Comparison of ENCODE assay signal across 15 cellular contexts in the genomic region with DNA sequence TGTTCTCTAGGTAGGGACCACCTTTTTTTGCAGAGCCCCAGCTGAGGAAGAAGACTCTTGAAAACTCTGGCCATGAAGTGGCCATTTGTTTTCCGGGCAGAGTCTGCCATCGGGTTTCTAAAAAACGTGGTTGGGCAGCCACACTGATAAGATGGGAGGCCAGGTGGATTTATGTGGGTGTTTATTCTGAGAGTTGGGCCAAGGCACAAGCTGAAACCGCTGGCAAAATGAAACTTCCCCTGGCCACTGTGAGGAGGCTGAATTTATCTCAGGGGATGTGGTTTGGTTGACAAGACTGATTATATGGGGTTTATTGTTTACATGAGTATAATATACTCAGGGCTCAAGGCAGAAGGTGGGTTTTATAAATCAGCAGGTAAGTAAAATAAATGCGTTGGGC.
DNase-seq lines count a peak whose midpoint lies in the region; ATAC-seq and TF ChIP-seq lines count a peak whose summit lies in the region.
"Had no signal": no experiment of that assay in that cellular context is flagged by ENCODE, and none has a peak within 500 bp of the region (broad histone marks: within the 10 kb centered on the region; RNA-seq: fewer than 3 reads in every experiment).

No MANE protein-coding gene starts in this region.

- H3K79me2 ChIP-seq in DND-41 (ENCODE audit: insufficient read depth, low read length), result no peaks in the 10 kb centered on the region
- H3K79me2 ChIP-seq in KMS-11 (ENCODE audit: insufficient read depth, low read depth), result no peaks in the 10 kb centered on the region

- H4K20me1 ChIP-seq in DND-41 (ENCODE audit: insufficient read depth, low read length) (no peaks in the 10 kb centered on the region), KMS-11 (ENCODE audit: insufficient read depth) (no peaks in the 10 kb centered on the region)

- no peak for TF ChIP-seq POLR2A in gastroesophageal sphincter (IDR thresholded peaks at IDR 0.05)

- H3K4me3 Mint-ChIP-seq in activated naive CD8-positive, alpha-beta T cell treated with anti-CD3 and anti-CD28 coated beads for 36 hours, result no peak overlapping the region
- H3K4me3 Mint-ChIP-seq: CD14-positive monocyte; CD4-positive, alpha-beta T cell; CD8-positive, alpha-beta memory T cell had no signal

- no peaks in the 10 kb centered on the region for H3K36me3 ChIP-seq in DND-41 (ENCODE audit: insufficient read depth, low read length)
- no peaks in the 10 kb centered on the region for H3K36me3 ChIP-seq in KMS-11 (ENCODE audit: insufficient read depth)
- H3K36me3 ChIP-seq in gastroesophageal sphincter, result no peaks in the 10 kb centered on the region

- H3K4me1 Mint-ChIP-seq in activated naive CD8-positive, alpha-beta T cell treated with anti-CD3 and anti-CD28 coated beads for 36 hours, result no peaks in the 10 kb centered on the region
- H3K4me1 Mint-ChIP-seq: CD14-positive monocyte; CD8-positive, alpha-beta memory T cell had no signal

- no peak overlapping the region for H3K4me2 ChIP-seq in DND-41 (ENCODE audit: insufficient read depth, low read length)
- H3K4me2 ChIP-seq in KMS-11, result peak overlapping the region; percentile 71

- H3K27me3 ChIP-seq in DND-41 (ENCODE audit: insufficient read depth, low read length, poor library complexity) (no peaks in the 10 kb centered on the region), KMS-11 (ENCODE audit: insufficient read depth, low read depth) (no peaks in the 10 kb centered on the region), gastroesophageal sphincter (peaks cover 3% of the 10 kb centered on the region)

- ATAC-seq in DND-41 (ENCODE audit: insufficient read depth, low read depth) (peak; percentile 54; the same call in 1 of the 3 replicates), gastroesophageal sphincter (no peak), HG02981 (IDR thresholded peaks at IDR 0.05; ENCODE audit: unreplicated experiment) (no peak), GM21619 (IDR thresholded peaks at IDR 0.05; ENCODE audit: unreplicated experiment) (no peak)

- H3K9ac ChIP-seq in DND-41 (ENCODE audit: low read depth, low read length) (no peak overlapping the region), KMS-11 (no peak overlapping the region; the same call in 1 of the 2 replicates)

- no peaks in the 10 kb centered on the region for H3K9me3 ChIP-seq in DND-41 (ENCODE audit: insufficient read depth, low read length, severe bottlenecking)
- H3K9me3 ChIP-seq in gastroesophageal sphincter, result no peaks in the 10 kb centered on the region

- TF ChIP-seq EP300 in gastroesophageal sphincter (IDR thresholded peaks at IDR 0.05), result no peak

- H3K9me3 Mint-ChIP-seq in activated naive CD8-positive, alpha-beta T cell treated with anti-CD3 and anti-CD28 coated beads for 36 hours, result no peaks in the 10 kb centered on the region
- H3K9me3 Mint-ChIP-seq: CD4-positive, alpha-beta T cell; CD8-positive, alpha-beta memory T cell had no signal

- TF ChIP-seq CTCF in DND-41 (IDR thresholded peaks at IDR 0.05; ENCODE audit: borderline replicate concordance, extremely low read depth, low read length, poor library complexity, severe bottlenecking) (no peak), KMS-11 (conservative IDR thresholded peaks at IDR 0.05; ENCODE audit: low read depth, low read length) (no peak), gastroesophageal sphincter (IDR thresholded peaks at IDR 0.05) (no peak)

- H3K4me3 ChIP-seq in DND-41 (ENCODE audit: low read depth in 1 of 2, low read length in 2 of 2), result no peak overlapping the region
- H3K4me3 ChIP-seq in KMS-11 (IDR thresholded peaks at IDR 0.05; ENCODE audit: insufficient read depth, low read depth, low read length), result no peak overlapping the region
- no peak overlapping the region for H3K4me3 ChIP-seq in gastroesophageal sphincter

- H3K4me1 ChIP-seq in DND-41 (ENCODE audit: insufficient read depth, low read length) (peaks cover 8% of the 10 kb centered on the region; the same call in 1 of the 2 replicates), KMS-11 (ENCODE audit: low read depth, poor library complexity, severe bottlenecking) (peaks cover 25% of the 10 kb centered on the region), gastroesophageal sphincter (no peaks in the 10 kb centered on the region)

- H3K27me3 Mint-ChIP-seq in activated naive CD8-positive, alpha-beta T cell treated with anti-CD3 and anti-CD28 coated beads for 36 hours, result peaks cover 5% of the 10 kb centered on the region

- DNase-seq in DND-41, result peak; percentile 16
- DNase-seq in OCI-M1 (lab: John Stamatoyannopoulos, UW), result peak; percentile 31
- no peak for DNase-seq in activated naive CD8-positive, alpha-beta T cell treated with anti-CD3 and anti-CD28 coated beads for 36 hours
- DNase-seq: CD4-positive, alpha-beta T cell; CD8-positive, alpha-beta memory T cell; DMS 273 treated with DMSO at 0.1 percent for 48 hours; DMS79; GF-D8; GOT3; HCEC 1CT had no signal

- H3K36me3 Mint-ChIP-seq in activated naive CD8-positive, alpha-beta T cell treated with anti-CD3 and anti-CD28 coated beads for 36 hours, result no peaks in the 10 kb centered on the region
- H3K36me3 Mint-ChIP-seq: CD14-positive monocyte; CD8-positive, alpha-beta memory T cell had no signal

- H3K27ac Mint-ChIP-seq in activated naive CD8-positive, alpha-beta T cell treated with anti-CD3 and anti-CD28 coated beads for 36 hours, result no peak overlapping the region
- H3K27ac Mint-ChIP-seq: CD14-positive monocyte; CD4-positive, alpha-beta T cell; CD8-positive, alpha-beta memory T cell had no signal

- H2AFZ ChIP-seq in DND-41 (ENCODE audit: low read depth, low read length) (no peak overlapping the region), KMS-11 (ENCODE audit: low read depth) (peak overlapping the region; percentile 70)

- H3K27ac ChIP-seq in DND-41 (ENCODE audit: low read length), result no peak overlapping the region
- peak overlapping the region; percentile 56 for H3K27ac ChIP-seq in KMS-11
- H3K27ac ChIP-seq in gastroesophageal sphincter, result no peak overlapping the region

- WGBS in gastroesophageal sphincter (ENCODE audit: low coverage in 1 of 2), 2 donors, result 46 to 63% methylated on average over 2 to 5 of the region's 5 CpGs
